In genomic region chr9:134396258-134396742, GRCh38 we compare ENCODE assay signal across 8 cellular contexts.
DNase-seq lines count a peak whose midpoint lies in the region; ATAC-seq lines count a peak whose summit lies in the region.

No MANE protein-coding gene starts in this region.

- H3K27ac Mint-ChIP-seq in T-helper 2 cell treated with Interferon-gamma antibody and Interleukin-4, amounts not matched to agents 5 μg/mL and 100 μg/mL, for 36 hours = peak overlapping the region; percentile 82

- peaks cover 5% of the 10 kb centered on the region for H3K9me3 Mint-ChIP-seq in T-helper 2 cell treated with Interferon-gamma antibody and Interleukin-4, amounts not matched to agents 5 μg/mL and 100 μg/mL, for 36 hours

- H3K4me1 Mint-ChIP-seq in T-helper 2 cell treated with Interferon-gamma antibody and Interleukin-4, amounts not matched to agents 5 μg/mL and 100 μg/mL, for 36 hours (ENCODE audit: low read depth) = peaks cover 41% of the 10 kb centered on the region

- H3K4me3 Mint-ChIP-seq in T-helper 2 cell treated with Interferon-gamma antibody and Interleukin-4, amounts not matched to agents 5 μg/mL and 100 μg/mL, for 36 hours = peak overlapping the region; percentile 78

- DNase-seq in T-helper 2 cell treated with Interferon-gamma antibody and Interleukin-4, amounts not matched to agents 5 μg/mL and 100 μg/mL, for 36 hours (ENCODE audit: low spot score) = peak; percentile 70
- peak; percentile 21 for DNase-seq in effector CD8-positive, alpha-beta T cell (lab: John Stamatoyannopoulos, UW)
- peak in 4 of 6 experiments; percentile 14 to 28 (median 20) for DNase-seq in stimulated activated naive CD4-positive, alpha-beta T cell (lab: John Stamatoyannopoulos, UW)
- DNase-seq in NCI-H1694 (lab: John Stamatoyannopoulos, UW) = no peak
- DNase-seq in HuH-7 (ENCODE audit: low spot score) = no peak

- ATAC-seq in GM21390 (IDR thresholded peaks at IDR 0.05; ENCODE audit: unreplicated experiment) (peak; percentile 39), HG03439 (IDR thresholded peaks at IDR 0.05; ENCODE audit: unreplicated experiment) (no peak), HG03442 (IDR thresholded peaks at IDR 0.05; ENCODE audit: unreplicated experiment) (no peak)

- H3K36me3 Mint-ChIP-seq in T-helper 2 cell treated with Interferon-gamma antibody and Interleukin-4, amounts not matched to agents 5 μg/mL and 100 μg/mL, for 36 hours (ENCODE audit: low read depth) = peaks cover 10% of the 10 kb centered on the region

- no peaks in the 10 kb centered on the region for H3K27me3 Mint-ChIP-seq in T-helper 2 cell treated with Interferon-gamma antibody and Interleukin-4, amounts not matched to agents 5 μg/mL and 100 μg/mL, for 36 hours (ENCODE audit: low read depth)

Comparison
In these comparisons a context has a peak if more than half of its experiments do, and no peak if none do; other contexts are left out.
1. DNase-seq: peak in T-helper 2 cell treated with Interferon-gamma antibody and Interleukin-4, amounts not matched to agents 5 μg/mL and 100 μg/mL, for 36 hours (single experiment), effector CD8-positive, alpha-beta T cell (single experiment) and stimulated activated naive CD4-positive, alpha-beta T cell (4 of 6); none in NCI-H1694 (single experiment) and HuH-7 (single experiment).